1 cellular context compared by ENCODE assay signal in the genomic region with DNA sequence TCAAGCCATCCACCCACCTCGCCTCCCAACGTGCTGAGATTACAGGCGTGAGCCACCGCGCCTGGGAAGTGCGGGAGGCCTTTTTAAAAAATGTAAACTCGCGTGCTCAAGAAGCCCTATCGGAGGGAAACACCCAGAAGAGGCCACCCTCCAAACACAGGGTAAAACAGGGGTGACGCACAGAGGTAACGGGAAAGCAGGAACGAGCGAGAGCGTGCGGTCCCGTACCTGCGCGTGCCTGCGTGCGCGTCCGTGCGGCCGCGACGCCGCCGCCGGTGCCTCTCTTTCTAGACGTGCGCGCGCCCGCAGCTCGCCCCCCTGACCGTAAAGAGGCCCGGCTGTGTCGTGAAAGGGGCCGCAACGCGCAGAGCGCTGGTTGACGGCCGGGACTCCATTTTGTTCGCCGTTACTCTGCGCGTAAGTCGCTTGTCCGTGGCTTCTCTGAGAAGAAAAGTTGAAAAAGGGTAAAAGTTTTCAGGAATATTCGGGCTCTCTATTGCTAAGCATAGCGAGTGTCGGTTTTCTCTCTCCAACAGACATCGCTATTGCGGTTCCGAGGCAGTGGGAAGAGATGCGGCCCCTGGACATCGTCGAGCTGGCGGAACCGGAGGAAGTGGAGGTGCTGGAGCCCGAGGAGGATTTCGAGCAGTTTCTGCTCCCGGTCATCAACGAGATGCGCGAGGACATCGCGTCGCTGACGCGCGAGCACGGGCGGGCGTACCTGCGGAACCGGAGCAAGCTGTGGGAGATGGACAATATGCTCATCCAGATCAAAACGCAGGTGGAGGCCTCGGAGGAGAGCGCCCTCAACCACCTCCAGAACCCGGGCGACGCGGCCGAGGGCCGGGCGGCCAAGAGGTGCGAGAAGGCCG.
A peak's percentile ranks its signal among the peaks of the same experiment; 100 is the strongest.
TF ChIP-seq lines count a peak whose summit lies in the region.

A gene (plus strand): TSS at position 394 of the 872 bp plus-strand sequence. CDS start 178 bp downstream, at position 572.

TF ChIP-seq in HepG2, 621 proteins besides CTCF, POLR2A, EP300 and RAD21 (continued from another document and continues in another):
- TF ChIP-seq HNF4G (IDR thresholded peaks at IDR 0.05; ENCODE audit: borderline replicate concordance, low read depth, low read length) (no peak), HNF4G (CRISPR knock-in tag; IDR thresholded peaks at IDR 0.05; ENCODE audit: borderline replicate concordance, low read depth) (no peak), ZNF44 (CRISPR knock-in tag; IDR thresholded peaks at IDR 0.05) (peak; percentile 90; the same call in 1 of the 2 replicates), ZNF20 (CRISPR knock-in tag; IDR thresholded peaks at IDR 0.05) (no peak), IKZF4 (CRISPR knock-in tag; IDR thresholded peaks at IDR 0.05; ENCODE audit: borderline replicate concordance, low read depth, not compliant biosample characterization) (no peak), BCL6 (CRISPR knock-in tag; IDR thresholded peaks at IDR 0.05) (peak; percentile 16; the same call in 1 of the 2 replicates), SMAD1 (CRISPR knock-in tag; IDR thresholded peaks at IDR 0.05; ENCODE audit: borderline replicate concordance, low read depth) (no peak; the same call in 1 of the 2 replicates), ZSCAN31 (CRISPR knock-in tag; IDR thresholded peaks at IDR 0.05; ENCODE audit: low read depth) (peak; percentile 61; the same call in 1 of the 2 replicates), ZSCAN25 (CRISPR knock-in tag; IDR thresholded peaks at IDR 0.05) (peak; percentile 82; the same call in 1 of the 2 replicates), GATAD1 (CRISPR knock-in tag; IDR thresholded peaks at IDR 0.05) (peak; percentile 93), ZNF33B (CRISPR knock-in tag; IDR thresholded peaks at IDR 0.05) (peak; percentile 66; the same call in 1 of the 2 replicates), GPN1 (CRISPR knock-in tag; IDR thresholded peaks at IDR 0.05; ENCODE audit: borderline replicate concordance) (no peak), TCF7 (IDR thresholded peaks at IDR 0.05; ENCODE audit: low read depth) (no peak), ZC3H13 (CRISPR knock-in tag; IDR thresholded peaks at IDR 0.05) (peak; percentile 71; the same call in 1 of the 2 replicates), KAT2B (IDR thresholded peaks at IDR 0.05; ENCODE audit: borderline replicate concordance, low read depth, low read length) (no peak), ZNF776 (CRISPR knock-in tag; IDR thresholded peaks at IDR 0.05) (no peak), GATA4 (IDR thresholded peaks at IDR 0.05; ENCODE audit: borderline replicate concordance, low read depth) (no peak), KDM3A (CRISPR knock-in tag; IDR thresholded peaks at IDR 0.05; ENCODE audit: low read depth) (0 out of 2 replicates have a peak, but pooled peaks have one; percentile 48), ZNF841 (CRISPR knock-in tag; IDR thresholded peaks at IDR 0.05; ENCODE audit: borderline replicate concordance) (no peak), SMAD3 (CRISPR knock-in tag; IDR thresholded peaks at IDR 0.05) (no peak; the same call in 1 of the 2 replicates), MTA1 (CRISPR knock-in tag; IDR thresholded peaks at IDR 0.05; ENCODE audit: borderline replicate concordance) (peak; percentile 56; the same call in 1 of the 2 replicates), KLF11 (CRISPR knock-in tag; IDR thresholded peaks at IDR 0.05) (0 out of 2 replicates have a peak, but pooled peaks have one; percentile 60), HDAC2 (CRISPR knock-in tag; IDR thresholded peaks at IDR 0.05) (peak; percentile 51; the same call in 1 of the 2 replicates), ZNF441 (CRISPR knock-in tag; IDR thresholded peaks at IDR 0.05; ENCODE audit: borderline replicate concordance) (peak; percentile 44; the same call in 1 of the 2 replicates), PCBP1 (IDR thresholded peaks at IDR 0.05; ENCODE audit: borderline replicate concordance, low read depth, low read length) (no peak), FOXP1 (IDR thresholded peaks at IDR 0.05) (no peak), FOXP1 (CRISPR knock-in tag; IDR thresholded peaks at IDR 0.05) (peak; percentile 6; the same call in 1 of the 2 replicates), HES4 (CRISPR knock-in tag; IDR thresholded peaks at IDR 0.05; ENCODE audit: borderline replicate concordance) (peak; percentile 83), HMG20B (CRISPR knock-in tag; conservative IDR thresholded peaks at IDR 0.05) (no peak), IRX3 (CRISPR knock-in tag; IDR thresholded peaks at IDR 0.05; ENCODE audit: borderline replicate concordance, low read depth) (peak; percentile 82; the same call in 1 of the 2 replicates), ZNF207 (IDR thresholded peaks at IDR 0.05; ENCODE audit: borderline replicate concordance) (no peak), SPEN (CRISPR knock-in tag; IDR thresholded peaks at IDR 0.05; ENCODE audit: low read depth) (peak; percentile 93), ZFP41 (CRISPR knock-in tag; IDR thresholded peaks at IDR 0.05; ENCODE audit: borderline replicate concordance) (no peak), ZNF251 (CRISPR knock-in tag; IDR thresholded peaks at IDR 0.05) (0 out of 2 replicates have a peak, but pooled peaks have one; percentile 25), ZNF780A (CRISPR knock-in tag; IDR thresholded peaks at IDR 0.05) (peak; percentile 79; the same call in 1 of the 2 replicates), PTBP1 (IDR thresholded peaks at IDR 0.05; ENCODE audit: low read depth, low read length, poor library complexity, severe bottlenecking) (no peak), ATF7 (IDR thresholded peaks at IDR 0.05) (no peak), ATF7 (CRISPR knock-in tag; IDR thresholded peaks at IDR 0.05) (peak; percentile 42; the same call in 1 of the 2 replicates), ZBTB3 (CRISPR knock-in tag; IDR thresholded peaks at IDR 0.05; ENCODE audit: borderline replicate concordance, low read depth) (no peak), ATF7-NPFF (CRISPR knock-in tag; IDR thresholded peaks at IDR 0.05; ENCODE audit: low read depth) (peak; percentile 80), HDAC1 (CRISPR knock-in tag; IDR thresholded peaks at IDR 0.05) (peak; percentile 83)
- TF ChIP-seq, protein P1, sequence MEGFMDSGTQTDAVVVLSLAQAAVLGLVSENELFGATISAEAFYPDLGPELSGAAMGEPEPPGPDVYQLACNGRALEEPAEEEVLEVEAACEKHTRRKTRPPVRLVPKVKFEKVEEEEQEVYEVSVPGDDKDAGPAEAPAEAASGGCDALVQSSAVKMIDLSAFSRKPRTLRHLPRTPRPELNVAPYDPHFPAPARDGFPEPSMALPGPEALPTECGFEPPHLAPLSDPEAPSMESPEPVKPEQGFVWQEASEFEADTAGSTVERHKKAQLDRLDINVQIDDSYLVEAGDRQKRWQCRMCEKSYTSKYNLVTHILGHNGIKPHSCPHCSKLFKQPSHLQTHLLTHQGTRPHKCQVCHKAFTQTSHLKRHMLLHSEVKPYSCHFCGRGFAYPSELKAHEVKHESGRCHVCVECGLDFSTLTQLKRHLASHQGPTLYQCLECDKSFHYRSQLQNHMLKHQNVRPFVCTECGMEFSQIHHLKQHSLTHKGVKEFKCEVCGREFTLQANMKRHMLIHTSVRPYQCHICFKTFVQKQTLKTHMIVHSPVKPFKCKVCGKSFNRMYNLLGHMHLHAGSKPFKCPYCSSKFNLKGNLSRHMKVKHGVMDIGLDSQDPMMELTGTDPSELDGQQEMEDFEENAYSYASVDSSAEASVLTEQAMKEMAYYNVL (CRISPR knock-in tag; IDR thresholded peaks at IDR 0.05; ENCODE audit: borderline replicate concordance): no peak; the same call in none of the 2 replicates
- TF ChIP-seq, protein P2, sequence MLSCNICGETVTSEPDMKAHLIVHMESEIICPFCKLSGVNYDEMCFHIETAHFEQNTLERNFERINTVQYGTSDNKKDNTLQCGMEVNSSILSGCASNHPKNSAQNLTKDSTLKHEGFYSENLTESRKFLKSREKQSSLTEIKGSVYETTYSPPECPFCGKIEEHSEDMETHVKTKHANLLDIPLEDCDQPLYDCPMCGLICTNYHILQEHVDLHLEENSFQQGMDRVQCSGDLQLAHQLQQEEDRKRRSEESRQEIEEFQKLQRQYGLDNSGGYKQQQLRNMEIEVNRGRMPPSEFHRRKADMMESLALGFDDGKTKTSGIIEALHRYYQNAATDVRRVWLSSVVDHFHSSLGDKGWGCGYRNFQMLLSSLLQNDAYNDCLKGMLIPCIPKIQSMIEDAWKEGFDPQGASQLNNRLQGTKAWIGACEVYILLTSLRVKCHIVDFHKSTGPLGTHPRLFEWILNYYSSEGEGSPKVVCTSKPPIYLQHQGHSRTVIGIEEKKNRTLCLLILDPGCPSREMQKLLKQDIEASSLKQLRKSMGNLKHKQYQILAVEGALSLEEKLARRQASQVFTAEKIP (CRISPR knock-in tag; IDR thresholded peaks at IDR 0.05; ENCODE audit: borderline replicate concordance): no peak
- TF ChIP-seq, protein P3, sequence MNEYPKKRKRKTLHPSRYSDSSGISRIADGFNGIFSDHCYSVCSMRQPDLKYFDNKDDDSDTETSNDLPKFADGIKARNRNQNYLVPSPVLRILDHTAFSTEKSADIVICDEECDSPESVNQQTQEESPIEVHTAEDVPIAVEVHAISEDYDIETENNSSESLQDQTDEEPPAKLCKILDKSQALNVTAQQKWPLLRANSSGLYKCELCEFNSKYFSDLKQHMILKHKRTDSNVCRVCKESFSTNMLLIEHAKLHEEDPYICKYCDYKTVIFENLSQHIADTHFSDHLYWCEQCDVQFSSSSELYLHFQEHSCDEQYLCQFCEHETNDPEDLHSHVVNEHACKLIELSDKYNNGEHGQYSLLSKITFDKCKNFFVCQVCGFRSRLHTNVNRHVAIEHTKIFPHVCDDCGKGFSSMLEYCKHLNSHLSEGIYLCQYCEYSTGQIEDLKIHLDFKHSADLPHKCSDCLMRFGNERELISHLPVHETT (CRISPR knock-in tag; conservative IDR thresholded peaks at IDR 0.05): peak; percentile 50; the same call in 1 of the 2 replicates
- TF ChIP-seq, protein P4, sequence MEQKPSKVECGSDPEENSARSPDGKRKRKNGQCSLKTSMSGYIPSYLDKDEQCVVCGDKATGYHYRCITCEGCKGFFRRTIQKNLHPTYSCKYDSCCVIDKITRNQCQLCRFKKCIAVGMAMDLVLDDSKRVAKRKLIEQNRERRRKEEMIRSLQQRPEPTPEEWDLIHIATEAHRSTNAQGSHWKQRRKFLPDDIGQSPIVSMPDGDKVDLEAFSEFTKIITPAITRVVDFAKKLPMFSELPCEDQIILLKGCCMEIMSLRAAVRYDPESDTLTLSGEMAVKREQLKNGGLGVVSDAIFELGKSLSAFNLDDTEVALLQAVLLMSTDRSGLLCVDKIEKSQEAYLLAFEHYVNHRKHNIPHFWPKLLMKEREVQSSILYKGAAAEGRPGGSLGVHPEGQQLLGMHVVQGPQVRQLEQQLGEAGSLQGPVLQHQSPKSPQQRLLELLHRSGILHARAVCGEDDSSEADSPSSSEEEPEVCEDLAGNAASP (CRISPR knock-in tag; IDR thresholded peaks at IDR 0.05; ENCODE audit: borderline replicate concordance): no peak
- TF ChIP-seq, protein P5, sequence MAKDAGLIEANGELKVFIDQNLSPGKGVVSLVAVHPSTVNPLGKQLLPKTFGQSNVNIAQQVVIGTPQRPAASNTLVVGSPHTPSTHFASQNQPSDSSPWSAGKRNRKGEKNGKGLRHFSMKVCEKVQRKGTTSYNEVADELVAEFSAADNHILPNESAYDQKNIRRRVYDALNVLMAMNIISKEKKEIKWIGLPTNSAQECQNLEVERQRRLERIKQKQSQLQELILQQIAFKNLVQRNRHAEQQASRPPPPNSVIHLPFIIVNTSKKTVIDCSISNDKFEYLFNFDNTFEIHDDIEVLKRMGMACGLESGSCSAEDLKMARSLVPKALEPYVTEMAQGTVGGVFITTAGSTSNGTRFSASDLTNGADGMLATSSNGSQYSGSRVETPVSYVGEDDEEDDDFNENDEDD (CRISPR knock-in tag; IDR thresholded peaks at IDR 0.05; ENCODE audit: borderline replicate concordance): peak; percentile 85; the same call in 1 of the 2 replicates
- TF ChIP-seq, protein P6, sequence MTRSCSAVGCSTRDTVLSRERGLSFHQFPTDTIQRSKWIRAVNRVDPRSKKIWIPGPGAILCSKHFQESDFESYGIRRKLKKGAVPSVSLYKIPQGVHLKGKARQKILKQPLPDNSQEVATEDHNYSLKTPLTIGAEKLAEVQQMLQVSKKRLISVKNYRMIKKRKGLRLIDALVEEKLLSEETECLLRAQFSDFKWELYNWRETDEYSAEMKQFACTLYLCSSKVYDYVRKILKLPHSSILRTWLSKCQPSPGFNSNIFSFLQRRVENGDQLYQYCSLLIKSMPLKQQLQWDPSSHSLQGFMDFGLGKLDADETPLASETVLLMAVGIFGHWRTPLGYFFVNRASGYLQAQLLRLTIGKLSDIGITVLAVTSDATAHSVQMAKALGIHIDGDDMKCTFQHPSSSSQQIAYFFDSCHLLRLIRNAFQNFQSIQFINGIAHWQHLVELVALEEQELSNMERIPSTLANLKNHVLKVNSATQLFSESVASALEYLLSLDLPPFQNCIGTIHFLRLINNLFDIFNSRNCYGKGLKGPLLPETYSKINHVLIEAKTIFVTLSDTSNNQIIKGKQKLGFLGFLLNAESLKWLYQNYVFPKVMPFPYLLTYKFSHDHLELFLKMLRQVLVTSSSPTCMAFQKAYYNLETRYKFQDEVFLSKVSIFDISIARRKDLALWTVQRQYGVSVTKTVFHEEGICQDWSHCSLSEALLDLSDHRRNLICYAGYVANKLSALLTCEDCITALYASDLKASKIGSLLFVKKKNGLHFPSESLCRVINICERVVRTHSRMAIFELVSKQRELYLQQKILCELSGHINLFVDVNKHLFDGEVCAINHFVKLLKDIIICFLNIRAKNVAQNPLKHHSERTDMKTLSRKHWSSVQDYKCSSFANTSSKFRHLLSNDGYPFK (CRISPR knock-in tag; IDR thresholded peaks at IDR 0.05; ENCODE audit: borderline replicate concordance): peak; percentile 77
- TF ChIP-seq, protein P7, sequence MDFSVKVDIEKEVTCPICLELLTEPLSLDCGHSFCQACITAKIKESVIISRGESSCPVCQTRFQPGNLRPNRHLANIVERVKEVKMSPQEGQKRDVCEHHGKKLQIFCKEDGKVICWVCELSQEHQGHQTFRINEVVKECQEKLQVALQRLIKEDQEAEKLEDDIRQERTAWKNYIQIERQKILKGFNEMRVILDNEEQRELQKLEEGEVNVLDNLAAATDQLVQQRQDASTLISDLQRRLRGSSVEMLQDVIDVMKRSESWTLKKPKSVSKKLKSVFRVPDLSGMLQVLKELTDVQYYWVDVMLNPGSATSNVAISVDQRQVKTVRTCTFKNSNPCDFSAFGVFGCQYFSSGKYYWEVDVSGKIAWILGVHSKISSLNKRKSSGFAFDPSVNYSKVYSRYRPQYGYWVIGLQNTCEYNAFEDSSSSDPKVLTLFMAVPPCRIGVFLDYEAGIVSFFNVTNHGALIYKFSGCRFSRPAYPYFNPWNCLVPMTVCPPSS (IDR thresholded peaks at IDR 0.05): no peak
